1 cellular context compared by ENCODE assay signal in the genomic region with DNA sequence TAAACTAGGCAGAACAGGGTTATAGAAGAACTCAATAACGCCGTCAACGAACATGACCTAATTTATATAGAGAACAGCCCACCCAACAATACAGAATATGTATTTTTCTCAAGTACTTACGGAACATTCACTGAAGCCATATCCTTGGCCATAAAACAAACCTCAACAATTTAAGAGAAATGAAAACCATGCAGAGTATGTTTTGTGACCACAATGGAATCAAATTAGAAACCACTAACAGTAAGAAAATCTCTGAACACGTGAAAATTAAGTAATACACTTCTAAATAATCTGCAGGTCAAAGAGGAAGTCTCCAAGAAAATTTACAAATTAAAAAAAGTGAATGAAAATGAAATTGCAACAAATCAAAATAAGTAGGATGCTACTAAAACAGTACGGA.
TF ChIP-seq lines count a peak whose summit lies in the region.

No MANE protein-coding gene starts in this region.

TF ChIP-seq in GM23338, 12 proteins besides CTCF, POLR2A, EP300 and RAD21 (continued from another document):
- no peak for TF ChIP-seq ZNF331 (CRISPR knock-in tag; IDR thresholded peaks at IDR 0.05; ENCODE audit: low read depth)
- TF ChIP-seq, protein P1, sequence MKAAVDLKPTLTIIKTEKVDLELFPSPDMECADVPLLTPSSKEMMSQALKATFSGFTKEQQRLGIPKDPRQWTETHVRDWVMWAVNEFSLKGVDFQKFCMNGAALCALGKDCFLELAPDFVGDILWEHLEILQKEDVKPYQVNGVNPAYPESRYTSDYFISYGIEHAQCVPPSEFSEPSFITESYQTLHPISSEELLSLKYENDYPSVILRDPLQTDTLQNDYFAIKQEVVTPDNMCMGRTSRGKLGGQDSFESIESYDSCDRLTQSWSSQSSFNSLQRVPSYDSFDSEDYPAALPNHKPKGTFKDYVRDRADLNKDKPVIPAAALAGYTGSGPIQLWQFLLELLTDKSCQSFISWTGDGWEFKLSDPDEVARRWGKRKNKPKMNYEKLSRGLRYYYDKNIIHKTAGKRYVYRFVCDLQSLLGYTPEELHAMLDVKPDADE (IDR thresholded peaks at IDR 0.05) = no peak
- TF ChIP-seq STAT1 (IDR thresholded peaks at IDR 0.05; ENCODE audit: unreplicated experiment) = no peak
- TF ChIP-seq, protein P2, sequence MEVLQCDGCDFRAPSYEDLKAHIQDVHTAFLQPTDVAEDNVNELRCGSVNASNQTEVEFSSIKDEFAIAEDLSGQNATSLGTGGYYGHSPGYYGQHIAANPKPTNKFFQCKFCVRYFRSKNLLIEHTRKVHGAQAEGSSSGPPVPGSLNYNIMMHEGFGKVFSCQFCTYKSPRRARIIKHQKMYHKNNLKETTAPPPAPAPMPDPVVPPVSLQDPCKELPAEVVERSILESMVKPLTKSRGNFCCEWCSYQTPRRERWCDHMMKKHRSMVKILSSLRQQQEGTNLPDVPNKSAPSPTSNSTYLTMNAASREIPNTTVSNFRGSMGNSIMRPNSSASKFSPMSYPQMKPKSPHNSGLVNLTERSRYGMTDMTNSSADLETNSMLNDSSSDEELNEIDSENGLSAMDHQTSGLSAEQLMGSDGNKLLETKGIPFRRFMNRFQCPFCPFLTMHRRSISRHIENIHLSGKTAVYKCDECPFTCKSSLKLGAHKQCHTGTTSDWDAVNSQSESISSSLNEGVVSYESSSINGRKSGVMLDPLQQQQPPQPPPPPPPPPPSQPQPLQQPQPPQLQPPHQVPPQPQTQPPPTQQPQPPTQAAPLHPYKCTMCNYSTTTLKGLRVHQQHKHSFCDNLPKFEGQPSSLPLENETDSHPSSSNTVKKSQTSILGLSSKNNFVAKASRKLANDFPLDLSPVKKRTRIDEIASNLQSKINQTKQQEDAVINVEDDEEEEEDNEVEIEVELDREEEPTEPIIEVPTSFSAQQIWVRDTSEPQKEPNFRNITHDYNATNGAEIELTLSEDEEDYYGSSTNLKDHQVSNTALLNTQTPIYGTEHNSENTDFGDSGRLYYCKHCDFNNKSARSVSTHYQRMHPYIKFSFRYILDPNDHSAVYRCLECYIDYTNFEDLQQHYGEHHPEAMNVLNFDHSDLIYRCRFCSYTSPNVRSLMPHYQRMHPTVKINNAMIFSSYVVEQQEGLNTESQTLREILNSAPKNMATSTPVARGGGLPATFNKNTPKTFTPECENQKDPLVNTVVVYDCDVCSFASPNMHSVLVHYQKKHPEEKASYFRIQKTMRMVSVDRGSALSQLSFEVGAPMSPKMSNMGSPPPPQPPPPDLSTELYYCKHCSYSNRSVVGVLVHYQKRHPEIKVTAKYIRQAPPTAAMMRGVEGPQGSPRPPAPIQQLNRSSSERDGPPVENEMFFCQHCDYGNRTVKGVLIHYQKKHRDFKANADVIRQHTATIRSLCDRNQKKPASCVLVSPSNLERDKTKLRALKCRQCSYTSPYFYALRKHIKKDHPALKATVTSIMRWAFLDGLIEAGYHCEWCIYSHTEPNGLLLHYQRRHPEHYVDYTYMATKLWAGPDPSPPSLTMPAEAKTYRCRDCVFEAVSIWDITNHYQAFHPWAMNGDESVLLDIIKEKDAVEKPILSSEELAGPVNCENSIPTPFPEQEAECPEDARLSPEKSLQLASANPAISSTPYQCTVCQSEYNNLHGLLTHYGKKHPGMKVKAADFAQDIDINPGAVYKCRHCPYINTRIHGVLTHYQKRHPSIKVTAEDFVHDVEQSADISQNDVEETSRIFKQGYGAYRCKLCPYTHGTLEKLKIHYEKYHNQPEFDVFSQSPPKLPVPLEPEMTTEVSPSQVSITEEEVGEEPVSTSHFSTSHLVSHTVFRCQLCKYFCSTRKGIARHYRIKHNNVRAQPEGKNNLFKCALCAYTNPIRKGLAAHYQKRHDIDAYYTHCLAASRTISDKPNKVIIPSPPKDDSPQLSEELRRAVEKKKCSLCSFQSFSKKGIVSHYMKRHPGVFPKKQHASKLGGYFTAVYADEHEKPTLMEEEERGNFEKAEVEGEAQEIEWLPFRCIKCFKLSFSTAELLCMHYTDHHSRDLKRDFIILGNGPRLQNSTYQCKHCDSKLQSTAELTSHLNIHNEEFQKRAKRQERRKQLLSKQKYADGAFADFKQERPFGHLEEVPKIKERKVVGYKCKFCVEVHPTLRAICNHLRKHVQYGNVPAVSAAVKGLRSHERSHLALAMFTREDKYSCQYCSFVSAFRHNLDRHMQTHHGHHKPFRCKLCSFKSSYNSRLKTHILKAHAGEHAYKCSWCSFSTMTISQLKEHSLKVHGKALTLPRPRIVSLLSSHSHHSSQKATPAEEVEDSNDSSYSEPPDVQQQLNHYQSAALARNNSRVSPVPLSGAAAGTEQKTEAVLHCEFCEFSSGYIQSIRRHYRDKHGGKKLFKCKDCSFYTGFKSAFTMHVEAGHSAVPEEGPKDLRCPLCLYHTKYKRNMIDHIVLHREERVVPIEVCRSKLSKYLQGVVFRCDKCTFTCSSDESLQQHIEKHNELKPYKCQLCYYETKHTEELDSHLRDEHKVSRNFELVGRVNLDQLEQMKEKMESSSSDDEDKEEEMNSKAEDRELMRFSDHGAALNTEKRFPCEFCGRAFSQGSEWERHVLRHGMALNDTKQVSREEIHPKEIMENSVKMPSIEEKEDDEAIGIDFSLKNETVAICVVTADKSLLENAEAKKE (CRISPR knock-in tag; IDR thresholded peaks at IDR 0.05) = no peak
- TF ChIP-seq, protein P3, sequence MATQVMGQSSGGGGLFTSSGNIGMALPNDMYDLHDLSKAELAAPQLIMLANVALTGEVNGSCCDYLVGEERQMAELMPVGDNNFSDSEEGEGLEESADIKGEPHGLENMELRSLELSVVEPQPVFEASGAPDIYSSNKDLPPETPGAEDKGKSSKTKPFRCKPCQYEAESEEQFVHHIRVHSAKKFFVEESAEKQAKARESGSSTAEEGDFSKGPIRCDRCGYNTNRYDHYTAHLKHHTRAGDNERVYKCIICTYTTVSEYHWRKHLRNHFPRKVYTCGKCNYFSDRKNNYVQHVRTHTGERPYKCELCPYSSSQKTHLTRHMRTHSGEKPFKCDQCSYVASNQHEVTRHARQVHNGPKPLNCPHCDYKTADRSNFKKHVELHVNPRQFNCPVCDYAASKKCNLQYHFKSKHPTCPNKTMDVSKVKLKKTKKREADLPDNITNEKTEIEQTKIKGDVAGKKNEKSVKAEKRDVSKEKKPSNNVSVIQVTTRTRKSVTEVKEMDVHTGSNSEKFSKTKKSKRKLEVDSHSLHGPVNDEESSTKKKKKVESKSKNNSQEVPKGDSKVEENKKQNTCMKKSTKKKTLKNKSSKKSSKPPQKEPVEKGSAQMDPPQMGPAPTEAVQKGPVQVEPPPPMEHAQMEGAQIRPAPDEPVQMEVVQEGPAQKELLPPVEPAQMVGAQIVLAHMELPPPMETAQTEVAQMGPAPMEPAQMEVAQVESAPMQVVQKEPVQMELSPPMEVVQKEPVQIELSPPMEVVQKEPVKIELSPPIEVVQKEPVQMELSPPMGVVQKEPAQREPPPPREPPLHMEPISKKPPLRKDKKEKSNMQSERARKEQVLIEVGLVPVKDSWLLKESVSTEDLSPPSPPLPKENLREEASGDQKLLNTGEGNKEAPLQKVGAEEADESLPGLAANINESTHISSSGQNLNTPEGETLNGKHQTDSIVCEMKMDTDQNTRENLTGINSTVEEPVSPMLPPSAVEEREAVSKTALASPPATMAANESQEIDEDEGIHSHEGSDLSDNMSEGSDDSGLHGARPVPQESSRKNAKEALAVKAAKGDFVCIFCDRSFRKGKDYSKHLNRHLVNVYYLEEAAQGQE (IDR thresholded peaks at IDR 0.05; ENCODE audit: unreplicated experiment) = no peak
- no peak for TF ChIP-seq EZH2phosphoT487 (IDR thresholded peaks at IDR 0.05; ENCODE audit: unreplicated experiment)
- TF ChIP-seq POLR2AphosphoS5 (IDR thresholded peaks at IDR 0.05; ENCODE audit: low read depth) = no peak
- TF ChIP-seq EZH2 (IDR thresholded peaks at IDR 0.05; ENCODE audit: low read depth, unreplicated experiment) = no peak
- TF ChIP-seq JUNB (IDR thresholded peaks at IDR 0.05; ENCODE audit: unreplicated experiment) = no peak
